In the genomic region with DNA sequence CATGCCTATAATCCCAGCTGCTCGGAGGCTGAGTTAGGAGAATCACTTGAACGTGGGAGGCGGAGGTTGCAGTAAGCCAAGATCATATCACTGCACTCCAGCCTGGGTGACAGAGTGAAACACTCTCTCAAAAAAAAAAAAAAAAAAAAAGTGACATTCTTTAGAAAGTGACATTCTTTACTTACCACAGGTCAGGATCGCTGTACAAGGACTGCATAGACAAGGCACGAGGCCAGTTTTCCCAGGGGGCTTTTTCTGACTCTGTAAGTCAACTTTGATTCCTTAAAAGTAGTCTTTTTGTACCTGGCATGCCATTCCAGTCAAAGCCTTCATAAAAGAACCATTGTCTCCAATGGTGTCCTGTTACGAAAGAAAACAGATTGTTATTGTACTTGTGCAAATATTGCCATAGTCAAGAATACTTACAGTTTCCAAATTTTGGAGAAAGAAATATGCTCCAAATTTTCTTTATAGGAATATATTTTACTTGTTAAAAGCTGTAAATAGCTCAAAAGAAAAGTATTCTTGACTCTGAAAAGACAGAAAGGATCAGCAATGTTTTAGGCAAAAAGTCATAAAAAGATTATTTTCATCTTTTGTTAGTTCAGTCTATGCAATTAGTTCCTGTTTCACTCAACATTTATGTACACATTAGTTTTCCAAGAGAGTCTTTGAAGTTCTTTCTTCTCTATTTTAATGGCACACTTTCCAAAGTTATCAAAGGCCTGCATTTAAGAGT, we compare ENCODE assay signal across 30 cellular contexts. TPM values are rescaled to one million over a fixed set of nuclear protein-coding genes. Genes with fewer than 3 reads are reported as not detected.
DNase-seq lines count a peak whose midpoint lies in the region; ATAC-seq and TF ChIP-seq lines count a peak whose summit lies in the region.
"Had no signal": no experiment of that assay in that cellular context is flagged by ENCODE, and none has a peak within 500 bp of the region (broad histone marks: within the 10 kb centered on the region; RNA-seq: fewer than 3 reads in every experiment).

No MANE protein-coding gene starts in this region.

- peak overlapping the region; percentile 32 for H3K4me3 Mint-ChIP-seq in Caco-2 (ENCODE audit: unreplicated experiment)
- H3K4me3 Mint-ChIP-seq in CD14-positive monocyte = no peak overlapping the region
- H3K4me3 Mint-ChIP-seq: activated CD4-positive, alpha-beta T cell treated with anti-CD3 and anti-CD28 coated beads, Interleukin-2, amount 10 ng/mL, durations not matched to agents 7 days and 5 days; activated naive CD8-positive, alpha-beta T cell treated with anti-CD3 and anti-CD28 coated beads for 36 hours; activated T-helper 17 cell treated with anti-CD3 and anti-CD28 coated beads, Interleukin-2, amount 50 U/mL, for 72 hours; CD8-positive, alpha-beta memory T cell; nephron progenitor cell; T-helper 1 cell treated with Interleukin-12 subunit alpha and Interleukin-12 subunit beta and Interleukin-4 antibody, amounts not matched to agents 30 μg/mL and 1 μg/mL, for 36 hours had no signal

- H3K27me3 Mint-ChIP-seq in Caco-2 (ENCODE audit: insufficient read depth, unreplicated experiment) = no peaks in the 10 kb centered on the region
- H3K27me3 Mint-ChIP-seq in CD14-positive monocyte (ENCODE audit: low read depth in 3 of 3) = peaks cover 1 to 11% (median 4%) of the 10 kb centered on the region in 3 donors
- H3K27me3 Mint-ChIP-seq: activated CD4-positive, alpha-beta T cell treated with anti-CD3 and anti-CD28 coated beads, Interleukin-2, amount 10 ng/mL, durations not matched to agents 7 days and 5 days; activated naive CD8-positive, alpha-beta T cell treated with anti-CD3 and anti-CD28 coated beads for 36 hours; activated T-helper 17 cell treated with anti-CD3 and anti-CD28 coated beads, Interleukin-2, amount 50 U/mL, for 72 hours; CD8-positive, alpha-beta memory T cell had no signal

- CTCF ChIA-PET in Caco-2 (lab: Charles Lee) = interaction anchor here (0.7 to 1.5 kb wide), 3 partner anchors 22 to 48 kb away, joined by 3 to 5 read pairs (median 5); no protein-coding TSS in a partner anchor
- CTCF ChIA-PET in HEK293 (lab: Yijun Ruan, JAX) = interaction anchor here (0.7 to 1.6 kb wide), 5 partner anchors 39 to 283 kb away, joined by 3 to 8 read pairs (median 3); no protein-coding TSS in a partner anchor

- peaks cover 19% of the 10 kb centered on the region for H3K4me1 Mint-ChIP-seq in Caco-2 (ENCODE audit: low read depth, unreplicated experiment)
- H3K4me1 Mint-ChIP-seq in CD14-positive monocyte = no peaks in the 10 kb centered on the region
- H3K4me1 Mint-ChIP-seq: nephron progenitor cell had no signal

- H3K27ac Mint-ChIP-seq in Caco-2 (ENCODE audit: unreplicated experiment) (peak overlapping the region; percentile 87), CD14-positive monocyte (no peak overlapping the region)
- H3K27ac Mint-ChIP-seq: activated CD4-positive, alpha-beta T cell treated with anti-CD3 and anti-CD28 coated beads, Interleukin-2, amount 10 ng/mL, durations not matched to agents 7 days and 5 days; activated naive CD8-positive, alpha-beta T cell treated with anti-CD3 and anti-CD28 coated beads for 36 hours; activated T-helper 17 cell treated with anti-CD3 and anti-CD28 coated beads, Interleukin-2, amount 50 U/mL, for 72 hours; CD8-positive, alpha-beta memory T cell; nephron progenitor cell; T-helper 1 cell treated with Interleukin-12 subunit alpha and Interleukin-12 subunit beta and Interleukin-4 antibody, amounts not matched to agents 30 μg/mL and 1 μg/mL, for 36 hours had no signal

- H3K27me3 ChIP-seq in Caco-2 (replicated peaks; ENCODE audit: control insufficient read depth, insufficient read depth, low read length) = no peaks in the 10 kb centered on the region
- H3K27me3 ChIP-seq: esophagus squamous epithelium, tibial artery had no signal

- H3K36me3 ChIP-seq in Caco-2 (ENCODE audit: control insufficient read depth, insufficient read depth, low read length) (no peaks in the 10 kb centered on the region), HEK293 (ENCODE audit: control insufficient read depth in 2 of 2, insufficient read depth in 1 of 2, low read length in 2 of 2) (no peaks in the 10 kb centered on the region; a peak in 1 of 3 replicates), mucosa of descending colon (ENCODE audit: low read depth) (no peaks in the 10 kb centered on the region)
- H3K36me3 ChIP-seq: esophagus squamous epithelium, MG63, tibial artery had no signal

- H3K27ac ChIP-seq in HEK293 (ENCODE audit: extremely low read depth, low read depth, low read length) = no peak overlapping the region
- H3K27ac ChIP-seq: esophagus squamous epithelium, psoas muscle, skin epidermis, tibial artery had no signal

- no peaks in the 10 kb centered on the region for H3K9me3 ChIP-seq in Caco-2
- no peaks in the 10 kb centered on the region for H3K9me3 ChIP-seq in HEK293 (ENCODE audit: control insufficient read depth, insufficient read depth, low read depth, low read length)
- no peaks in the 10 kb centered on the region for H3K9me3 ChIP-seq in mucosa of descending colon
- H3K9me3 ChIP-seq: esophagus squamous epithelium, MG63, psoas muscle, tibial artery had no signal

- H3K4me1 ChIP-seq in Caco-2 (peaks cover 55% of the 10 kb centered on the region), HEK293 (ENCODE audit: control insufficient read depth, insufficient read depth, low read length) (peaks cover 9% of the 10 kb centered on the region), mucosa of descending colon (ENCODE audit: low read depth) (no peaks in the 10 kb centered on the region)
- H3K4me1 ChIP-seq: esophagus squamous epithelium, psoas muscle, tibial artery had no signal

- BruUV-seq in Caco-2 (replicated peaks; lab: Mats Ljungman, UMichigan) = no TSS peak

- intact Hi-C loops in Caco-2 (cut with micrococcal nuclease; ENCODE audit: unreplicated experiment) (loop anchor here (1.0 to 2.0 kb wide), 4 partner anchors 8 to 40 kb away; no protein-coding TSS in a partner anchor), mucosa of descending colon (cut with DNase I, micrococcal nuclease) (no loop called here), posterior cingulate gyrus (cut with DNase I) (no loop called here), CD14-positive monocyte (cut with micrococcal nuclease) (no loop called here)

- ATAC-seq in mucosa of descending colon (peak; percentile 47), HG02571 (IDR thresholded peaks at IDR 0.05; ENCODE audit: unreplicated experiment) (no peak)
- ATAC-seq: activated T-helper 17 cell treated with anti-CD3 and anti-CD28 coated beads, Interleukin-2, amount 50 U/mL, for 72 hours; left cardiac atrium; psoas muscle had no signal

- H3K36me3 Mint-ChIP-seq in Caco-2 (ENCODE audit: insufficient read depth, unreplicated experiment) (peaks cover 13% of the 10 kb centered on the region), CD14-positive monocyte (no peaks in the 10 kb centered on the region)
- H3K36me3 Mint-ChIP-seq: activated naive CD8-positive, alpha-beta T cell treated with anti-CD3 and anti-CD28 coated beads for 36 hours had no signal

- DNase-seq in Caco-2 (peak; percentile 85 to 90), SW480 (ENCODE audit: low spot score) (peak; percentile 79), mucosa of descending colon (no peak), posterior cingulate gyrus (no peak), inferior parietal cortex (ENCODE audit: extremely low spot score) (no peak), CD14-positive monocyte (ENCODE audit: low spot score) (no peak)
- DNase-seq: activated CD4-positive, alpha-beta T cell treated with anti-CD3 and anti-CD28 coated beads, Interleukin-2, amount 10 ng/mL, durations not matched to agents 7 days and 5 days; activated naive CD8-positive, alpha-beta T cell treated with anti-CD3 and anti-CD28 coated beads for 36 hours; CD8-positive, alpha-beta memory T cell; effector memory CD4-positive, alpha-beta T cell; esophagus squamous epithelium; IMR-90; left cardiac atrium; MG63; NCI-H1694 treated with DMSO at 0.1 percent for 48 hours; NCI-H524; nephron progenitor cell; psoas muscle; SIG-M5; stimulated activated CD4-positive, alpha-beta T cell treated with anti-CD3 and anti-CD28 coated beads, Interleukin-2, amount 100 ng/mL, for 24 hours; stimulated activated naive CD4-positive, alpha-beta T cell; tibial artery had no signal

- POLR2A ChIA-PET in Caco-2 (lab: Charles Lee) = no interaction called here
- POLR2A ChIA-PET in HEK293 (lab: Yijun Ruan, JAX) = interaction anchor here (0.6 kb wide), 1 partner anchor 85 kb away, joined by 4 read pairs; no protein-coding TSS in a partner anchor

- TF ChIP-seq CTCF in Caco-2 (IDR thresholded peaks at IDR 0.05; ENCODE audit: insufficient read depth in 1 of 2, low read depth in 1 of 2, low read length in 1 of 2, severe bottlenecking in 1 of 2, unreplicated experiment in 1 of 2) = no peak
- no peak for TF ChIP-seq CTCF in HEK293 (tag by site-specific recombination; IDR thresholded peaks at IDR 0.05)
- no peak for TF ChIP-seq CTCF in mucosa of descending colon (IDR thresholded peaks at IDR 0.05)
- TF ChIP-seq CTCF in CD14-positive monocyte (IDR thresholded peaks at IDR 0.05) = no peak

- no peaks in the 10 kb centered on the region for H3K9me3 Mint-ChIP-seq in Caco-2 (ENCODE audit: unreplicated experiment)
- H3K9me3 Mint-ChIP-seq in CD14-positive monocyte = no peaks in the 10 kb centered on the region
- H3K9me3 Mint-ChIP-seq: activated CD4-positive, alpha-beta T cell treated with anti-CD3 and anti-CD28 coated beads, Interleukin-2, amount 10 ng/mL, durations not matched to agents 7 days and 5 days; activated naive CD8-positive, alpha-beta T cell treated with anti-CD3 and anti-CD28 coated beads for 36 hours; activated T-helper 17 cell treated with anti-CD3 and anti-CD28 coated beads, Interleukin-2, amount 50 U/mL, for 72 hours; CD8-positive, alpha-beta memory T cell; nephron progenitor cell; T-helper 1 cell treated with Interleukin-12 subunit alpha and Interleukin-12 subunit beta and Interleukin-4 antibody, amounts not matched to agents 30 μg/mL and 1 μg/mL, for 36 hours had no signal

- H3K4me3 ChIP-seq in Caco-2 (ENCODE audit: low read depth, low read length) (no peak overlapping the region), HEK293 (ENCODE audit: low read depth, low read length) (no peak overlapping the region), mucosa of descending colon (no peak overlapping the region)
- H3K4me3 ChIP-seq: esophagus squamous epithelium, MG63, psoas muscle, skin epidermis, tibial artery had no signal

TF ChIP-seq in HEK293, 187 proteins besides CTCF, POLR2A, EP300 and RAD21 (continues in another document):
- TF ChIP-seq PRDM1 (tag by site-specific recombination; IDR thresholded peaks at IDR 0.05) (peak; percentile 83), ZFHX2 (tag by site-specific recombination; conservative IDR thresholded peaks at IDR 0.05) (0 out of 2 replicates have a peak, but pooled peaks have one; percentile 14)

RNA-seq across cellular contexts. Expression of gene CEACAM1, which starts 39.3 kb away (rescaled TPM):
- 7.1 and 9.9 TPM in 2 replicates for total RNA-seq in Caco-2 (2022)
- 1,000 to 10,000 TPM in 2 of 3 donors, 100 to 1,000 TPM in 1; 591 to 2,323 (median 1,343) TPM for total RNA-seq in mucosa of descending colon
- under 1 TPM; 0.09 to 0.22 TPM for polyA plus RNA-seq in CD14-positive monocyte
- total RNA-seq: chondrocyte, IMR-90 had no signal
- polyA plus RNA-seq: IMR-90 had no signal

RNA-seq across cellular contexts. Expression of gene CXCL17, which starts 46.2 kb away (rescaled TPM):
- total RNA-seq in Caco-2 (2022) (1.1 and 1.3 TPM in 2 replicates), mucosa of descending colon (not detected)
- not detected for polyA plus RNA-seq in CD14-positive monocyte
- total RNA-seq: activated CD4-positive, alpha-beta T cell treated with anti-CD3 and anti-CD28 coated beads, Interleukin-2, amount 10 ng/mL, durations not matched to agents 7 days and 5 days; activated naive CD8-positive, alpha-beta T cell treated with anti-CD3 and anti-CD28 coated beads for 36 hours; activated T-helper 17 cell treated with anti-CD3 and anti-CD28 coated beads, Interleukin-2, amount 50 U/mL, for 72 hours; CD8-positive, alpha-beta memory T cell; chondrocyte; glomerular endothelial cell; IMR-90; left cardiac atrium; OCI-LY7; psoas muscle had no signal
- polyA plus RNA-seq: CD8-positive, alpha-beta memory T cell; IMR-90 had no signal

Comparison
In these comparisons a context has a peak if more than half of its experiments do, and no peak if none do; other contexts are left out.
1. DNase-seq: peak in Caco-2 (2 of 2) and SW480 (single experiment); none in mucosa of descending colon (0 of 3), posterior cingulate gyrus (0 of 10), inferior parietal cortex (single experiment) and CD14-positive monocyte (single experiment).
2. RNA of gene CEACAM1, which starts 39.3 kb away (total RNA-seq): 591 to 2,323 TPM in mucosa of descending colon; 7.1 to 9.9 TPM in Caco-2; every median in the first group is over 10 times any median in the second.